ENCODE assay signal across 8 cellular contexts in genomic region chr17:74776044-74776962, GRCh38. TPM values are rescaled to one million over a fixed set of nuclear protein-coding genes. Genes with fewer than 3 reads are reported as not detected.
DNase-seq lines count a peak whose midpoint lies in the region; ATAC-seq lines count a peak whose summit lies in the region.

A gene with protein sequence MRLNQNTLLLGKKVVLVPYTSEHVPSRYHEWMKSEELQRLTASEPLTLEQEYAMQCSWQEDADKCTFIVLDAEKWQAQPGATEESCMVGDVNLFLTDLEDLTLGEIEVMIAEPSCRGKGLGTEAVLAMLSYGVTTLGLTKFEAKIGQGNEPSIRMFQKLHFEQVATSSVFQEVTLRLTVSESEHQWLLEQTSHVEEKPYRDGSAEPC (minus strand): TSS chr17:74776345. CDS start chr17:74775698, 647 bp downstream.

- peak within 1 kb of the TSS; percentile 93 to 99 (median 97) for H3K27ac Mint-ChIP-seq in CD4-positive, alpha-beta memory T cell

- peak within 1 kb of the TSS; percentile 77 for H3K27ac ChIP-seq in CD4-positive, alpha-beta memory T cell (ENCODE audit: low read depth, low read length)

- CTCF ChIA-PET in CD4-positive, alpha-beta memory T cell (lab: Charles Lee; ENCODE audit: partially characterized antibody): interaction anchor here (0.6 to 13.9 kb wide), 10 partner anchors 13 to 406 kb away, joined by 3 to 181 read pairs (median 60); partner anchors contain the start of gene RAB37

- POLR2A ChIA-PET in CD4-positive, alpha-beta memory T cell (lab: Charles Lee; ENCODE audit: partially characterized antibody): interaction anchor here (0.6 to 17.0 kb wide), 10 partner anchors 9 to 495 kb away, joined by 3 to 489 read pairs (median 5); partner anchors contain the start of genes FDXR, MIF4GD, NHERF1 and RAB37

- peak; percentile 95 to 99 (median 97) for DNase-seq in CD4-positive, alpha-beta memory T cell
- DNase-seq in HS-5 (ENCODE audit: low read depth) (peak; percentile 56), NK-92 (lab: John Stamatoyannopoulos, UW; ENCODE audit: unreplicated experiment) (peak; percentile 89), lung microvascular endothelial cell (ENCODE audit: low read depth in 2 of 2) (peak; percentile 97 to 98)
- peak; percentile 93 to 100 for DNase-seq in activated CD8-positive, alpha-beta memory T cell treated with anti-CD3 and anti-CD28 coated beads for 1 hour (ENCODE audit: extremely low read depth in 1 of 2, low read depth in 1 of 2)
- DNase-seq in effector CD8-positive, alpha-beta T cell (lab: John Stamatoyannopoulos, UW): peak; percentile 99
- peak; percentile 99 for DNase-seq in stimulated activated CD4-positive, alpha-beta T cell treated with anti-CD3 and anti-CD28 coated beads, TNF-alpha, amount 100 ng/mL, for 4 hours (ENCODE audit: low read depth in 3 of 3)

- no peaks in the 10 kb centered on the region for H3K27me3 Mint-ChIP-seq in CD4-positive, alpha-beta memory T cell

- no peaks in the 10 kb centered on the region for H3K9me3 ChIP-seq in CD4-positive, alpha-beta memory T cell (ENCODE audit: control insufficient read depth in 1 of 2, low read length in 2 of 2)

- peak within 1 kb of the TSS; percentile 95 to 100 (median 99) for H3K4me3 Mint-ChIP-seq in CD4-positive, alpha-beta memory T cell

- no peaks in the 10 kb centered on the region for H3K9me3 Mint-ChIP-seq in CD4-positive, alpha-beta memory T cell

- peaks cover 28% of the 10 kb centered on the region for H3K36me3 ChIP-seq in CD4-positive, alpha-beta memory T cell (ENCODE audit: insufficient read depth, low read length)

- H3K4me3 ChIP-seq in CD4-positive, alpha-beta memory T cell (ENCODE audit: low read length in 2 of 2): peak within 1 kb of the TSS; percentile 64 to 89

- peaks cover 45 to 83% (median 61%) of the 10 kb centered on the region in 4 donors for H3K4me1 Mint-ChIP-seq in CD4-positive, alpha-beta memory T cell

- intact Hi-C loops in CD4-positive, alpha-beta memory T cell (cut with micrococcal nuclease): loop anchor here (1.0 kb wide), 1 partner anchor 28 kb away; the partner anchor contains the start of gene NHERF1

- peaks cover 11 to 43% of the 10 kb centered on the region in 2 donors for H3K36me3 Mint-ChIP-seq in CD4-positive, alpha-beta memory T cell

- ATAC-seq in GM19467 (IDR thresholded peaks at IDR 0.05; ENCODE audit: unreplicated experiment): peak; percentile 62

- H3K4me1 ChIP-seq in CD4-positive, alpha-beta memory T cell (ENCODE audit: insufficient read depth, low read length): peaks cover 65% of the 10 kb centered on the region

- H3K27me3 ChIP-seq in CD4-positive, alpha-beta memory T cell (ENCODE audit: insufficient read depth, low read length): no peaks in the 10 kb centered on the region

RNA-seq across cellular contexts. Expression of the gene that starts here (rescaled TPM):
- 10 to 100 TPM; 60.0 to 70.3 TPM for total RNA-seq in CD4-positive, alpha-beta memory T cell
- polyA plus RNA-seq in CD4-positive, alpha-beta memory T cell: 10 to 100 TPM; 11.9 to 19.1 TPM
- 15.5 and 20.0 TPM in 2 replicates for total RNA-seq in lung microvascular endothelial cell

Comparison
In these comparisons a context has a peak if more than half of its experiments do, and no peak if none do; other contexts are left out.
1. Peak in every context shown above with its lines: DNase-seq, ATAC-seq, H3K4me3 ChIP-seq and H3K27ac ChIP-seq.